ENCODE assay signal across 17 cellular contexts in the genomic region with DNA sequence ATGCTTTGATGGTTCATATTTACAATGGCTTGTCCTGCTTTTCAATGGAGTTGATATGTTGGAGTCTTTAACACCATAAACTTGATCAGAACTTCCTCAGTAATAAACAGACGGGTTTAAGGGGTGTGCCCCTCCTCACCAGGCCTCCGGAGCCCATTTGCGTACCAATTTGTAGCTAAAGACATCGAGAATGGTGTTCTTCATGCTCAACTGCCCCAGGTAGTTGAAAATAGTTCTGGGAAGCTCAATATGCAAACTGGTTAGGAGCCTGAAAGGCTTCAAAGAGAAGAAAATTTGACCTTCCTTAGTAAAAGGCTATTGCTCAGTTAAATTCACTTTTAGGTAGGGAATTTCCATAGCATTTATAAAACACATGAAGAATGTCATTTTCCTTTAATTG.
"Had no signal": no experiment of that assay in that cellular context is flagged by ENCODE, and none has a peak within 500 bp of the region (broad histone marks: within the 10 kb centered on the region; RNA-seq: fewer than 3 reads in every experiment).

No MANE protein-coding gene starts in this region.

- H3K36me3 ChIP-seq: adrenal gland, colonic mucosa, right lobe of liver, spleen, tibial artery, uterus had no signal

- H3K9me3 ChIP-seq: adrenal gland, colonic mucosa, mucosa of descending colon, right lobe of liver, spleen, tibial artery, uterus had no signal

- H3K27me3 ChIP-seq: adrenal gland, colonic mucosa, right lobe of liver, spleen had no signal

- DNase-seq: activated CD4-positive, alpha-beta T cell treated with anti-CD3 and anti-CD28 coated beads, Interleukin-2, amount 50 U/mL, for 1 hour; activated naive CD4-positive, alpha-beta T cell treated with anti-CD3 and anti-CD28 coated beads, Interleukin-2, amount 50 U/mL, for 16 hours; activated T-cell treated with anti-CD3 and anti-CD28 coated beads for 4 hours; adrenal gland; colonic mucosa; effector CD4-positive, alpha-beta T cell; hippocampal formation; immature natural killer cell; mucosa of descending colon; naive thymus-derived CD8-positive, alpha-beta T cell; nucleus accumbens; right lobe of liver; spleen; stimulated activated CD4-positive, alpha-beta T cell treated with anti-CD3 and anti-CD28 coated beads, Interleukin-1b, Interleukin-23, amount 100 ng/mL, for 48 hours; tibial artery; uterus had no signal

- ATAC-seq: mucosa of descending colon; naive thymus-derived CD8-positive, alpha-beta T cell; right lobe of liver; stimulated activated memory B cell treated with anti-CD40 and anti-IgM and Interleukin-4, amounts not matched to agents 10 μg/mL and 1 μg/mL and 100 μg/mL, for 72 hours had no signal

- H3K4me1 ChIP-seq: adrenal gland, colonic mucosa, right lobe of liver, spleen, tibial artery, uterus had no signal

- H3K4me3 ChIP-seq: adrenal gland, colonic mucosa, mucosa of descending colon, right lobe of liver, spleen, tibial artery, uterus had no signal

- H3K27ac ChIP-seq: adrenal gland, colonic mucosa, right lobe of liver, spleen, tibial artery, uterus had no signal
